In the genomic region with DNA sequence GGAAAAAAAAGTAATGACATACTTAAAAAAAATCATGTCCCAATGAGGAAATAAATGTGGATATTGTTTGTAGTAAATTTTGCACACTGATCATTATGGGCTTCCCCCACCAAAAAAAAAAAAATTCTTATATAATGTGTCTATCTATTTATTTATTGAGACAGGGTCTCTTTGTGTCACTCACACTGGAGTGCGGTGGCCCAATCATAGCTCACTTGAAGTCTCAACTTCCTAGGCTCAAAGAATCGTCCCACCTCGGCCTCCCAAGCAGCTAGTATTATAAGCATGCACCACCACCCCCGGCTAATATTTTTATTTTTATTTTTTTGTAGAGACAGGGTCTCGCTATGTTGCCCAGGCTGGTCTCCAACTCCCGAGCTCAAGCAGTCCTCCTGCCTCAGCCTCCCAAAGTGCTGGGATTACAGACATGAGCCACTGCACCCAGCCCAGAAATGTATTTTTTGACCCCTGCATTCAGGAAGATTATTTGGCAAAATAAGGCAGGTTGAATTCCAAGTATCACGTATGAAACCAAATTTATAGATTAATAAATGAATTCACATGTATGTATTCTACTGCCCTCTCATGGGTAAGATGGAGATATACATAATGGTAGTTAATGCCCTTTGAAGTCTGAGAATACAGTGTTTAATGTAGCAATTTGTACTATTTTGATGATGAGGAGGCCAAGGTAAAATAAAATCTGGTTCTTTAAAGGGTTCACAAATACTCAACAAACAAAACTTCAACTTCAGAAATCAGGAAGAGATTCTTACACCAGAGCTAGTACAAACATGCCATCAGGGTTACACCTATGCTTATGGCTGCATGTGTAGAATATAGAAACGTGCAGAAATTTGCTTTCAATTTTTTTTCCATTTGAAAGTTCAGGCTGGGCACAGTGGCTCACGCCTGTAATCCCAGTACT, we compare ENCODE assay signal across 1 cellular context.
TF ChIP-seq lines count a peak whose summit lies in the region.

No MANE protein-coding gene starts in this region.

TF ChIP-seq in H1, 55 proteins besides CTCF, POLR2A, EP300 and RAD21:
- TF ChIP-seq BACH1 (IDR thresholded peaks at IDR 0.05; ENCODE audit: low read length) = no peak
- no peak for TF ChIP-seq EZH2 (IDR thresholded peaks at IDR 0.05; ENCODE audit: low read depth, low read length, severe bottlenecking)
- TF ChIP-seq POU5F1 (IDR thresholded peaks at IDR 0.05; ENCODE audit: low read depth, low read length) = no peak
- no peak for TF ChIP-seq TAF1 (IDR thresholded peaks at IDR 0.05; ENCODE audit: low read depth, low read length)
- TF ChIP-seq SUZ12 (IDR thresholded peaks at IDR 0.05; ENCODE audit: low read length) = no peak
- no peak for TF ChIP-seq MAX (IDR thresholded peaks at IDR 0.05)
- TF ChIP-seq TBP (IDR thresholded peaks at IDR 0.05; ENCODE audit: low read depth, low read length) = no peak
- TF ChIP-seq SP1 (IDR thresholded peaks at IDR 0.05; ENCODE audit: low read depth, low read length) = no peak
- no peak for TF ChIP-seq CBX5 (IDR thresholded peaks at IDR 0.05; ENCODE audit: low read depth, low read length)
- TF ChIP-seq ATF2 (IDR thresholded peaks at IDR 0.05; ENCODE audit: low read length) = no peak
- TF ChIP-seq ATF3 (IDR thresholded peaks at IDR 0.05; ENCODE audit: insufficient read depth, low read depth, low read length) = no peak
- TF ChIP-seq CBX8 (IDR thresholded peaks at IDR 0.05; ENCODE audit: borderline replicate concordance, low read depth, low read length) = no peak
- no peak for TF ChIP-seq BCL11A (IDR thresholded peaks at IDR 0.05; ENCODE audit: low read depth in 2 of 2, low read length in 2 of 2)
- no peak for TF ChIP-seq SIRT6 (IDR thresholded peaks at IDR 0.05; ENCODE audit: low read length)
- TF ChIP-seq RBBP5 (IDR thresholded peaks at IDR 0.05; ENCODE audit: borderline replicate concordance, low read depth, low read length) = no peak
- no peak for TF ChIP-seq ZNF274 (IDR thresholded peaks at IDR 0.05; ENCODE audit: borderline replicate concordance, extremely low read depth, low read length)
- TF ChIP-seq MAFK (IDR thresholded peaks at IDR 0.05; ENCODE audit: low read depth, low read length) = no peak
- no peak for TF ChIP-seq PHF8 (conservative IDR thresholded peaks at IDR 0.05; ENCODE audit: low read depth, low read length)
- no peak for TF ChIP-seq TAF7 (optimal IDR thresholded peaks at IDR 0.05; ENCODE audit: borderline replicate concordance, low read depth, low read length)
- no peak for TF ChIP-seq KDM4A (IDR thresholded peaks at IDR 0.05; ENCODE audit: low read depth, low read length, severe bottlenecking)
